Comparison of ENCODE assay signal across 1 cellular context in the genomic region with DNA sequence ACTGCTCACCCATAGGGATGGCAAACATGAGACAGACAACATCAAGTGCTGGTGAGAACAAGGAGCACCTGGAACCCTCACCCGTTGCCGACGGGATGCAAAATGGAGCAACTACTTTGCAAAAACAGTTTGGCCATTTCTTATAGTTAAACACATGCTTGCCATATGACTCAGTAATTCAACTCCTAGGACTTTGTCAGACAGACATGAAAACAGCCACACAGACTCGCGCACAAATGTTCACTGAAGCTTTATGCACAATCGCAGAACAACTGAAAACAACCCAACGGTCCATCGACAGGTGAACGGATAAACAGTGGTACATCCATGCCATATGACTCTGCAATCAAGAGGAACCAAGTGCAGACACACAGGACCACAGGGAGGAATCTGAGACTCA.
TF ChIP-seq lines count a peak whose summit lies in the region.

No MANE protein-coding gene starts in this region.

TF ChIP-seq in SK-N-SH, 30 proteins besides CTCF, POLR2A, EP300 and RAD21 (continued from another document):
- TF ChIP-seq, protein P1, sequence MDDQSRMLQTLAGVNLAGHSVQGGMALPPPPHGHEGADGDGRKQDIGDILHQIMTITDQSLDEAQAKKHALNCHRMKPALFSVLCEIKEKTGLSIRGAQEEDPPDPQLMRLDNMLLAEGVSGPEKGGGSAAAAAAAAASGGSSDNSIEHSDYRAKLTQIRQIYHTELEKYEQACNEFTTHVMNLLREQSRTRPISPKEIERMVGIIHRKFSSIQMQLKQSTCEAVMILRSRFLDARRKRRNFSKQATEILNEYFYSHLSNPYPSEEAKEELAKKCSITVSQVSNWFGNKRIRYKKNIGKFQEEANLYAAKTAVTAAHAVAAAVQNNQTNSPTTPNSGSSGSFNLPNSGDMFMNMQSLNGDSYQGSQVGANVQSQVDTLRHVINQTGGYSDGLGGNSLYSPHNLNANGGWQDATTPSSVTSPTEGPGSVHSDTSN (IDR thresholded peaks at IDR 0.05), result no peak
- no peak for TF ChIP-seq GATA2 (CRISPR knock-in tag; IDR thresholded peaks at IDR 0.05)
